ENCODE assay signal across 12 cellular contexts in the genomic region with DNA sequence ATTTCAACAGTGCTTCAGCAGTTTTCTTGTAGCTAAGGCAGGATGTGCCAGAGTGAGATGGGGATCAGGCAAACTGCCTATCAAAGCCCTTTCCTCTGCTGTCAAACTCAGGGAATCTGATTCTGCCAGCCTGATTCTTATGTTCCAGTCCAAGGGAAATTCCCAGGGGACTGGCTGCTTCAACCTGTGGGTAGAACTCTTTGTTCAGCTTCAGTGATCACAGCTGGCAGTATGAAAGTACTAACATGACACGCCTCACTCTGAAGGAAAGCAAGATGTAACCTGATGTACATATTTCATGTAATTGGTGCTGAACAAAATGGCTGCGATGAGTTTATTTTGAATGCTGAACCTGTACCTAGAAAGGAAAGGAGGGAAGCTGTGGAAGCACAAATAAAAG. TPM values are rescaled to one million over a fixed set of nuclear protein-coding genes. Genes with fewer than 3 reads are reported as not detected.
A peak's percentile ranks its signal among the peaks of the same experiment; 100 is the strongest.
DNase-seq lines count a peak whose midpoint lies in the region; ATAC-seq, FAIRE-seq and TF ChIP-seq lines count a peak whose summit lies in the region.
"Had no signal": no experiment of that assay in that cellular context is flagged by ENCODE, and none has a peak within 500 bp of the region (broad histone marks: within the 10 kb centered on the region; RNA-seq: fewer than 3 reads in every experiment).

No MANE protein-coding gene starts in this region.

- no peaks in the 10 kb centered on the region for H3K79me2 ChIP-seq in mammary epithelial cell (ENCODE audit: insufficient read depth, low read length)

- peaks cover 3% of the 10 kb centered on the region for H3K27me3 ChIP-seq in mammary epithelial cell (ENCODE audit: insufficient read depth, low read length)
- no peaks in the 10 kb centered on the region for H3K27me3 ChIP-seq in right atrium auricular region

- intact Hi-C loops in mammary epithelial cell (cut with micrococcal nuclease) = no loop called here

- in situ Hi-C loops in mammary epithelial cell (cut with MboI; ENCODE audit: low sequenced_read_pairs in 2 of 2) = no loop called here

- no peak overlapping the region for H3K4me2 ChIP-seq in mammary epithelial cell (ENCODE audit: insufficient read depth, low read depth, low read length)

- H3K27ac ChIP-seq in mammary epithelial cell (ENCODE audit: insufficient read depth, low read depth, low read length) = no peak overlapping the region
- no peak overlapping the region for H3K27ac ChIP-seq in right atrium auricular region
- H3K27ac ChIP-seq: thoracic aorta had no signal

- dilution Hi-C loops in mammary epithelial cell (cut with HindIII; ENCODE audit: low sequenced_read_pairs) = no loop called here

- H3K36me3 ChIP-seq in mammary epithelial cell (ENCODE audit: insufficient read depth, low read length) = no peaks in the 10 kb centered on the region
- H3K36me3 ChIP-seq in right atrium auricular region = no peaks in the 10 kb centered on the region
- H3K36me3 ChIP-seq: thoracic aorta had no signal

- H4K20me1 ChIP-seq in mammary epithelial cell (ENCODE audit: insufficient read depth, low read length) = no peaks in the 10 kb centered on the region

- CTCF ChIA-PET in mammary epithelial cell (lab: Charles Lee; ENCODE audit: low non-redundant PET) = no interaction called here

- ATAC-seq in HG02610 (IDR thresholded peaks at IDR 0.05; ENCODE audit: unreplicated experiment) (peak; percentile 77), HG03025 (IDR thresholded peaks at IDR 0.05; ENCODE audit: low FRiP score, unreplicated experiment) (no peak)

- H3K4me1 ChIP-seq in mammary epithelial cell (ENCODE audit: insufficient read depth, low read length) (no peaks in the 10 kb centered on the region), right atrium auricular region (no peaks in the 10 kb centered on the region)

- H3K9ac ChIP-seq in mammary epithelial cell (ENCODE audit: insufficient read depth, low read length) = no peak overlapping the region

- WGBS in mammary epithelial cell (ENCODE audit: low coverage, missing lambda C conversion rate) = 30% methylated on average over 2 of the region's 2 CpGs

- TF ChIP-seq CTCF in mammary epithelial cell (conservative IDR thresholded peaks at IDR 0.05 in 1 of 2, IDR thresholded peaks at IDR 0.05 in 1 of 2; ENCODE audit: extremely low read depth in 1 of 2, insufficient read depth in 1 of 2, low read depth in 1 of 2, low read length in 2 of 2) (no peak), right atrium auricular region (IDR thresholded peaks at IDR 0.05) (no peak)

- H3K4me3 ChIP-seq in mammary epithelial cell (replicated peaks in 1 of 3; ENCODE audit: insufficient read depth in 1 of 3, low read depth in 2 of 3, low read length in 3 of 3) (no peak overlapping the region), right atrium auricular region (no peak overlapping the region)
- H3K4me3 ChIP-seq: thoracic aorta had no signal

- no TSS peak for BruUV-seq in mammary epithelial cell (replicated peaks; lab: Mats Ljungman, UMichigan)

- no peak for FAIRE-seq in GM19239 (lab: Jason Lieb, UNC)

- peak overlapping the region; percentile 7 for H2AFZ ChIP-seq in mammary epithelial cell (ENCODE audit: low read depth, low read length)

- peaks cover 5% of the 10 kb centered on the region for H3K9me3 ChIP-seq in mammary epithelial cell (replicated peaks; ENCODE audit: insufficient read depth, low read length)
- H3K9me3 ChIP-seq in right atrium auricular region = peaks cover 0 to 3% of the 10 kb centered on the region in 2 donors
- H3K9me3 ChIP-seq: thoracic aorta had no signal

- DNase-seq in Daoy (ENCODE audit: low read depth) = peak; percentile 44
- DNase-seq in NCI-H1436 treated with DMSO at 0.1 percent for 48 hours (lab: John Stamatoyannopoulos, UW) = peak; percentile 28
- DNase-seq in mammary epithelial cell = peak; percentile 80
- no peak for DNase-seq in ureter (ENCODE audit: low spot score)
- DNase-seq in right atrium auricular region (ENCODE audit: low spot score) = no peak
- no peak for DNase-seq in GM19239 (ENCODE audit: insufficient read length, low spot score)
- DNase-seq: activated T-cell treated with anti-CD3 and anti-CD28 coated beads, Interleukin-2, amount 50 U/mL, for 48 hours; C1 segment of cervical spinal cord had no signal

RNA-seq across cellular contexts. Expression of a gene that starts 40.1 kb away (rescaled TPM):
- not detected in 2 replicates for total RNA-seq in Daoy (2014; rRNA removed; shearing (Covaris generic))
- total RNA-seq in mammary epithelial cell (not detected), ureter (0.31 TPM), right atrium auricular region (not detected)
- polyA plus RNA-seq in mammary epithelial cell = not detected
- not detected for polyA minus RNA-seq in mammary epithelial cell
- total RNA-seq: glomerular endothelial cell, thoracic aorta had no signal

Comparison
In these comparisons a context has a peak if more than half of its experiments do, and no peak if none do; other contexts are left out.
1. DNase-seq: peak in Daoy (single experiment), NCI-H1436 treated with DMSO at 0.1 percent for 48 hours (single experiment) and mammary epithelial cell (single experiment); none in ureter (single experiment), right atrium auricular region (single experiment) and GM19239 (single experiment).